16 cellular contexts compared by ENCODE assay signal in genomic region chr10:71263376-71263775, GRCh38. TPM values are rescaled to one million over a fixed set of nuclear protein-coding genes. Genes with fewer than 3 reads are reported as not detected.
DNase-seq lines count a peak whose midpoint lies in the region; ATAC-seq and TF ChIP-seq lines count a peak whose summit lies in the region.
"Had no signal": no experiment of that assay in that cellular context is flagged by ENCODE, and none has a peak within 500 bp of the region (broad histone marks: within the 10 kb centered on the region; RNA-seq: fewer than 3 reads in every experiment).

No MANE protein-coding gene starts in this region.

- TF ChIP-seq CTCF in SK-N-SH (IDR thresholded peaks at IDR 0.05) (no peak), endodermal cell (conservative IDR thresholded peaks at IDR 0.05) (no peak), mesothelial cell of epicardium (IDR thresholded peaks at IDR 0.05; ENCODE audit: unreplicated experiment) (no peak), transverse colon (IDR thresholded peaks at IDR 0.05) (no peak), tibial artery (IDR thresholded peaks at IDR 0.05) (no peak)

- no peak overlapping the region for H3K4me3 ChIP-seq in SK-N-SH (ENCODE audit: low read depth in 2 of 2, low read length in 1 of 2)
- no peak overlapping the region for H3K4me3 ChIP-seq in endodermal cell (ENCODE audit: low read length)
- H3K4me3 ChIP-seq in transverse colon = no peak overlapping the region
- H3K4me3 ChIP-seq in tibial artery = no peak overlapping the region
- H3K4me3 ChIP-seq: A549, K562, SJSA1, thyroid gland had no signal

- TF ChIP-seq POLR2A in transverse colon (IDR thresholded peaks at IDR 0.05) = no peak

- H2AFZ ChIP-seq in SK-N-SH (ENCODE audit: low read depth) = no peak overlapping the region

- H3K27me3 ChIP-seq in SK-N-SH (ENCODE audit: insufficient read depth) = no peaks in the 10 kb centered on the region
- no peaks in the 10 kb centered on the region for H3K27me3 ChIP-seq in endodermal cell (ENCODE audit: control insufficient read depth, insufficient read depth, low read length, poor library complexity, severe bottlenecking)
- no peaks in the 10 kb centered on the region for H3K27me3 ChIP-seq in transverse colon
- no peaks in the 10 kb centered on the region for H3K27me3 ChIP-seq in tibial artery
- H3K27me3 ChIP-seq: thyroid gland had no signal

- H3K4me1 Mint-ChIP-seq in endodermal cell (peaks cover 26% of the 10 kb centered on the region), mesothelial cell of epicardium (peaks cover 66% of the 10 kb centered on the region), T-cell (no peaks in the 10 kb centered on the region)
- H3K4me1 Mint-ChIP-seq: activated naive CD4-positive, alpha-beta T cell treated with anti-CD3 and anti-CD28 coated beads, Interleukin-2, amount 50 U/mL, for 24 hours; naive thymus-derived CD8-positive, alpha-beta T cell had no signal

- WGBS in SK-N-SH (ENCODE audit: low lambda C conversion rate) = 69% methylated on average over 9 of the region's 9 CpGs
- 8 to 43% methylated on average over 2 to 9 of the region's 9 CpGs for WGBS in endodermal cell (ENCODE audit: insufficient coverage in 1 of 2, insufficient read length in 1 of 2), 2 experiments
- WGBS in transverse colon (ENCODE audit: low coverage in 1 of 2), 2 donors = 80% methylated on average over 9 of the region's 9 CpGs; no CpG with 5 or more reads in 1 of the 2 donors

- DNase-seq in SK-N-SH (no peak), endodermal cell (peak; percentile 73), mesothelial cell of epicardium (ENCODE audit: low spot score in 2 of 2, unreplicated experiment in 2 of 2) (no peak), transverse colon (no peak), T-cell (no peak), left colon (no peak), tibial artery (no peak)
- DNase-seq: naive thymus-derived CD8-positive, alpha-beta T cell; NCI-H1694 treated with DMSO at 0.1 percent for 48 hours; small intestine; thyroid gland had no signal

- H3K27ac ChIP-seq in SK-N-SH (ENCODE audit: low read depth in 2 of 2, low read length in 1 of 2) (peak overlapping the region; percentile 4 to 94; a peak in 3 of 4 replicates), endodermal cell (ENCODE audit: low read depth, low read length) (peak overlapping the region; percentile 88), transverse colon (peak overlapping the region; percentile 39 to 78 (median 61)), tibial artery (no peak overlapping the region)
- H3K27ac ChIP-seq: A549, SJSA1, thyroid gland had no signal

- peaks cover 83% of the 10 kb centered on the region for H3K79me2 ChIP-seq in SK-N-SH (ENCODE audit: insufficient read depth)

- TF ChIP-seq EP300 in SK-N-SH (IDR thresholded peaks at IDR 0.05; ENCODE audit: borderline replicate concordance in 1 of 2, low read depth in 1 of 2, low read length in 1 of 2) (no peak), transverse colon (IDR thresholded peaks at IDR 0.05; ENCODE audit: low read depth) (no peak)

- no peak for TF ChIP-seq RAD21 in SK-N-SH (IDR thresholded peaks at IDR 0.05; ENCODE audit: low read length)

- H3K27ac Mint-ChIP-seq in endodermal cell (peak overlapping the region; percentile 77), mesothelial cell of epicardium (peak overlapping the region; percentile 84), T-cell (no peak overlapping the region)
- H3K27ac Mint-ChIP-seq: activated naive CD4-positive, alpha-beta T cell treated with anti-CD3 and anti-CD28 coated beads, Interleukin-2, amount 50 U/mL, for 24 hours; naive thymus-derived CD8-positive, alpha-beta T cell had no signal

- H4K20me1 ChIP-seq in SK-N-SH (ENCODE audit: insufficient read depth) = peaks cover 30% of the 10 kb centered on the region; the same call in 1 of the 2 replicates

- H3K9me3 ChIP-seq in SK-N-SH = no peaks in the 10 kb centered on the region
- H3K9me3 ChIP-seq in endodermal cell (ENCODE audit: control insufficient read depth, low read length) = no peaks in the 10 kb centered on the region
- H3K9me3 ChIP-seq in transverse colon = no peaks in the 10 kb centered on the region
- no peaks in the 10 kb centered on the region for H3K9me3 ChIP-seq in tibial artery
- H3K9me3 ChIP-seq: A549, SJSA1, thyroid gland had no signal

- H3K9me3 Mint-ChIP-seq in endodermal cell (no peaks in the 10 kb centered on the region), mesothelial cell of epicardium (no peaks in the 10 kb centered on the region), T-cell (no peaks in the 10 kb centered on the region)
- H3K9me3 Mint-ChIP-seq: activated naive CD4-positive, alpha-beta T cell treated with anti-CD3 and anti-CD28 coated beads, Interleukin-2, amount 50 U/mL, for 24 hours; naive thymus-derived CD8-positive, alpha-beta T cell had no signal

- CTCF ChIA-PET in SK-N-SH (lab: Yijun Ruan, JAX) = interaction anchor here (1.4 to 10.4 kb wide), 4 partner anchors 10 to 360 kb away, joined by 3 to 107 read pairs (median 8); partner anchors contain the start of gene UNC5B
- CTCF ChIA-PET in T-cell (lab: Charles Lee) = no interaction called here

- POLR2A ChIA-PET in SK-N-SH (lab: Yijun Ruan, JAX) (interaction anchor here (1.0 to 5.8 kb wide), 3 partner anchors 14 to 22 kb away, joined by 3 to 39 read pairs (median 3); no protein-coding TSS in a partner anchor), T-cell (lab: Charles Lee) (no interaction called here)

- no peak for ATAC-seq in SK-N-SH treated with all-trans-retinoic acid at 6 μM for 48 hours
- no peak for ATAC-seq in T-cell (replicated peaks in 1 of 4)
- ATAC-seq in left colon = no peak
- ATAC-seq: A549; K562; naive thymus-derived CD8-positive, alpha-beta T cell had no signal

- H3K9me2 ChIP-seq in SK-N-SH = no peaks in the 10 kb centered on the region

- intact Hi-C loops in transverse colon (cut with DNase I; ENCODE audit: low total_unique reads) (no loop called here), left colon (cut with DNase I, micrococcal nuclease) (loop anchor here in 1 of 2 donors (10.0 kb wide), 1 partner anchor 49 kb away; the partner anchor contains the start of gene UNC5B), tibial artery (cut with DNase I; ENCODE audit: low total_unique reads) (no loop called here)

- in situ Hi-C loops in transverse colon (cut with MboI; ENCODE audit: low pct_ligation_motif_present in 1 of 4, low pct_unique_long_range_greater_than_20kb in 1 of 4, low sequenced_read_pairs in 3 of 4) = no loop called here

- peaks cover 27% of the 10 kb centered on the region for H3F3A ChIP-seq in SK-N-SH (replicated peaks; ENCODE audit: insufficient read depth)

- H3K4me1 ChIP-seq in SK-N-SH (ENCODE audit: control insufficient read depth in 1 of 2, insufficient read depth in 2 of 2, low read depth in 1 of 2, low read length in 1 of 2) (peaks cover 52 to 95% of the 10 kb centered on the region in 2 experiments), endodermal cell (ENCODE audit: control insufficient read depth, insufficient read depth, low read length) (peaks cover 18% of the 10 kb centered on the region), transverse colon (peaks cover 34 to 62% (median 52%) of the 10 kb centered on the region in 4 donors), tibial artery (peaks cover 0 to 20% (median 14%) of the 10 kb centered on the region in 4 donors)

- no peak overlapping the region for H3K4me2 ChIP-seq in SK-N-SH
- H3K4me2 ChIP-seq: A549 had no signal

- H3K9ac ChIP-seq in SK-N-SH (no peak overlapping the region), endodermal cell (ENCODE audit: extremely low read depth, low read length, poor library complexity, severe bottlenecking) (no peak overlapping the region)

- H3K36me3 ChIP-seq in SK-N-SH (replicated peaks in 1 of 2; ENCODE audit: control insufficient read depth in 1 of 2, insufficient read depth in 2 of 2, low read length in 1 of 2) (no peaks in the 10 kb centered on the region), endodermal cell (ENCODE audit: control insufficient read depth, insufficient read depth, low read length) (no peaks in the 10 kb centered on the region), transverse colon (no peaks in the 10 kb centered on the region), tibial artery (no peaks in the 10 kb centered on the region)
- H3K36me3 ChIP-seq: SJSA1, thyroid gland had no signal

- H3K4me3 Mint-ChIP-seq in endodermal cell (no peak overlapping the region), mesothelial cell of epicardium (no peak overlapping the region), T-cell (no peak overlapping the region)
- H3K4me3 Mint-ChIP-seq: activated naive CD4-positive, alpha-beta T cell treated with anti-CD3 and anti-CD28 coated beads, Interleukin-2, amount 50 U/mL, for 24 hours; naive thymus-derived CD8-positive, alpha-beta T cell had no signal

- H3K36me3 Mint-ChIP-seq in endodermal cell (ENCODE audit: low read depth) = no peaks in the 10 kb centered on the region
- no peaks in the 10 kb centered on the region for H3K36me3 Mint-ChIP-seq in mesothelial cell of epicardium
- H3K36me3 Mint-ChIP-seq in T-cell = no peaks in the 10 kb centered on the region
- H3K36me3 Mint-ChIP-seq: activated naive CD4-positive, alpha-beta T cell treated with anti-CD3 and anti-CD28 coated beads, Interleukin-2, amount 50 U/mL, for 24 hours; naive thymus-derived CD8-positive, alpha-beta T cell had no signal

- H3K27me3 Mint-ChIP-seq in endodermal cell (ENCODE audit: insufficient read depth) (no peaks in the 10 kb centered on the region), mesothelial cell of epicardium (ENCODE audit: low read depth) (no peaks in the 10 kb centered on the region), T-cell (peaks cover 0 to 2% of the 10 kb centered on the region in 2 donors)
- H3K27me3 Mint-ChIP-seq: activated naive CD4-positive, alpha-beta T cell treated with anti-CD3 and anti-CD28 coated beads, Interleukin-2, amount 50 U/mL, for 24 hours had no signal

TF ChIP-seq in SK-N-SH treated with all-trans-retinoic acid at 6 μM for 48 hours, 23 proteins besides CTCF, POLR2A, EP300 and RAD21 (continues in another document):
- no peak for TF ChIP-seq ISL1 (CRISPR knock-in tag; IDR thresholded peaks at IDR 0.05)

RNA-seq across cellular contexts. Expression of gene UNC5B, which starts 51.0 kb away (rescaled TPM):
- 12.2 and 13.8 TPM in 2 replicates for polyA plus RNA-seq in SK-N-SH (2012; rRNA removed)
- polyA plus RNA-seq in SK-N-SH (2012; cell fraction: cytosol; rRNA removed) = 7.9 and 13.9 TPM in 2 replicates
- 19.4 and 24.8 TPM in 2 replicates for polyA plus RNA-seq in SK-N-SH (2012; cell fraction: nucleus; rRNA removed)
- 10 to 100 TPM in 1 of 2 donors, 1 to 10 TPM in 1; 9.7 to 14.5 TPM for total RNA-seq in endodermal cell
- polyA plus RNA-seq in endodermal cell (2013, experiment 1 of 2) = 14.7 TPM
- 13.2 TPM for polyA plus RNA-seq in endodermal cell (2013, experiment 2 of 2)
- total RNA-seq in mesothelial cell of epicardium = 84.8 to 91.5 TPM (median 85.7 TPM) in 3 replicates
- 10 to 100 TPM; 12.3 to 74.1 (median 41.2) TPM for total RNA-seq in transverse colon
- under 1 TPM in 4 of 5 donors, not detected in 1; 0.08 to 0.19 (median 0.12) TPM for total RNA-seq in T-cell
- 10 to 100 TPM; 19.4 to 32.4 TPM for total RNA-seq in left colon
- total RNA-seq: naive thymus-derived CD8-positive, alpha-beta T cell had no signal

RNA-seq across cellular contexts. Expression of gene SLC29A3, which starts 55.7 kb away (rescaled TPM):
- polyA plus RNA-seq in SK-N-SH (2012; rRNA removed) = 3.8 and 4.6 TPM in 2 replicates
- 2.2 and 3.1 TPM in 2 replicates for polyA plus RNA-seq in SK-N-SH (2012; cell fraction: cytosol; rRNA removed)
- 3.6 and 4.6 TPM in 2 replicates for polyA plus RNA-seq in SK-N-SH (2012; cell fraction: nucleus; rRNA removed)
- total RNA-seq in endodermal cell (10 to 100 TPM; 14.1 to 16.8 TPM), mesothelial cell of epicardium (10.8 to 11.4 TPM (median 11.0 TPM) in 3 replicates), transverse colon (1 to 10 TPM in 3 of 4 donors, under 1 TPM in 1; 0.75 to 6.4 (median 3.4) TPM), T-cell (1 to 10 TPM; 3.3 to 8.8 (median 6.5) TPM), left colon (1 to 10 TPM; 4.1 to 6.7 TPM)
- polyA plus RNA-seq in endodermal cell (2013, experiment 1 of 2) = 11.4 TPM
- polyA plus RNA-seq in endodermal cell (2013, experiment 2 of 2) = 9.7 TPM

Comparison
In these comparisons a context has a peak if more than half of its experiments do, and no peak if none do; other contexts are left out.
1. H3K27ac ChIP-seq: peak in SK-N-SH (2 of 2), endodermal cell (single experiment) and transverse colon (4 of 4); none in tibial artery (0 of 2).
2. H3K27ac Mint-ChIP-seq: peak in endodermal cell (single experiment) and mesothelial cell of epicardium (single experiment); none in T-cell (0 of 2).
3. RNA of gene UNC5B, which starts 51.0 kb away (total RNA-seq): 84.8 to 91.5 TPM in mesothelial cell of epicardium, 12.3 to 74.1 TPM in transverse colon, 19.4 to 32.4 TPM in left colon and 9.7 to 14.5 TPM in endodermal cell; 0.08 to 0.19 TPM in T-cell; every median in the first group is over 4 times any median in the second.